Comparison of ENCODE assay signal across 8 cellular contexts in genomic region chr9:7186175-7186574, GRCh38.
DNase-seq lines count a peak whose midpoint lies in the region; ATAC-seq, FAIRE-seq and TF ChIP-seq lines count a peak whose summit lies in the region.

No MANE protein-coding gene starts in this region.

- DNase-seq in AG09309 (ENCODE audit: low read depth) (no peak), GM19239 (ENCODE audit: insufficient read length, low spot score) (no peak), SKM-1 treated with dmso at 0.1 percent for 144 hours (lab: John Stamatoyannopoulos, UW; ENCODE audit: unreplicated experiment) (peak; percentile 18), iPS-NIHi11 (ENCODE audit: low spot score) (peak; percentile 61), upper lobe of left lung (no peak), G401 (ENCODE audit: low spot score) (no peak)
- DNase-seq in stimulated activated CD8-positive, alpha-beta memory T cell treated with anti-CD3 and anti-CD28 coated beads, Interleukin-4, amount 100 ng/mL, for 48 hours, result no peak
- no peak for DNase-seq in activated T-cell treated with anti-CD3 and anti-CD28 coated beads, Interleukin-2, amount 50 U/mL, for 72 hours

- TF ChIP-seq EP300 in upper lobe of left lung (IDR thresholded peaks at IDR 0.05), result no peak

- 36 to 70% methylated on average over 1 of the region's 1 CpG for WGBS in upper lobe of left lung, 2 donors

- in situ Hi-C loops in G401 (cut with HindIII; ENCODE audit: low sequenced_read_pairs), result no loop called here

- H3K4me3 Mint-ChIP-seq in activated T-cell treated with anti-CD3 and anti-CD28 coated beads, Interleukin-2, amount 50 U/mL, for 72 hours, result no peak overlapping the region

- TF ChIP-seq CTCF in AG09309 (IDR thresholded peaks at IDR 0.05; ENCODE audit: control insufficient read depth, insufficient read depth, low read depth, low read length, missing control alignments), result peak; percentile 59
- TF ChIP-seq CTCF in upper lobe of left lung (IDR thresholded peaks at IDR 0.05), result peak in 2 of 6 experiments; percentile 21 to 25

- H3K27me3 ChIP-seq in upper lobe of left lung, result no peaks in the 10 kb centered on the region

- H3K4me1 Mint-ChIP-seq in activated T-cell treated with anti-CD3 and anti-CD28 coated beads, Interleukin-2, amount 50 U/mL, for 72 hours (ENCODE audit: low read depth), result no peaks in the 10 kb centered on the region

- H3K4me3 ChIP-seq in AG09309 (ENCODE audit: control insufficient read depth, low read depth, low read length), result no peak overlapping the region
- H3K4me3 ChIP-seq in upper lobe of left lung, result no peak overlapping the region

- peak; percentile 35 for FAIRE-seq in GM19239 (lab: Jason Lieb, UNC)

- no peaks in the 10 kb centered on the region for H3K4me1 ChIP-seq in upper lobe of left lung

- H3K27ac ChIP-seq in upper lobe of left lung, result no peak overlapping the region

- peaks cover 22 to 24% of the 10 kb centered on the region in 2 donors for H3K36me3 Mint-ChIP-seq in activated T-cell treated with anti-CD3 and anti-CD28 coated beads, Interleukin-2, amount 50 U/mL, for 72 hours (ENCODE audit: insufficient read depth in 2 of 2)

- H3K9me3 ChIP-seq in upper lobe of left lung, result peaks cover 0 to 17% (median 8%) of the 10 kb centered on the region in 4 donors

- no peak for TF ChIP-seq POLR2A in upper lobe of left lung (IDR thresholded peaks at IDR 0.05)

- H3K27me3 Mint-ChIP-seq in activated T-cell treated with anti-CD3 and anti-CD28 coated beads, Interleukin-2, amount 50 U/mL, for 72 hours (ENCODE audit: low read depth), result no peaks in the 10 kb centered on the region

- H3K27ac Mint-ChIP-seq in activated T-cell treated with anti-CD3 and anti-CD28 coated beads, Interleukin-2, amount 50 U/mL, for 72 hours, result no peak overlapping the region

- ATAC-seq in upper lobe of left lung (ENCODE audit: low FRiP score in 2 of 2), result no peak
- ATAC-seq in activated T-cell treated with anti-CD3 and anti-CD28 coated beads, Interleukin-2, amount 50 U/mL, for 72 hours (replicated peaks in 1 of 2), result no peak

- no peaks in the 10 kb centered on the region for H3K36me3 ChIP-seq in upper lobe of left lung

- H3K9me3 Mint-ChIP-seq in activated T-cell treated with anti-CD3 and anti-CD28 coated beads, Interleukin-2, amount 50 U/mL, for 72 hours, result peaks cover 19 to 20% of the 10 kb centered on the region in 2 donors

Comparison
In these comparisons a context has a peak if more than half of its experiments do, and no peak if none do; other contexts are left out.
1. DNase-seq: peak in SKM-1 treated with dmso at 0.1 percent for 144 hours (single experiment) and iPS-NIHi11 (single experiment); none in AG09309 (single experiment), GM19239 (single experiment), upper lobe of left lung (0 of 2), G401 (single experiment), stimulated activated CD8-positive, alpha-beta memory T cell treated with anti-CD3 and anti-CD28 coated beads, Interleukin-4, amount 100 ng/mL, for 48 hours (single experiment) and activated T-cell treated with anti-CD3 and anti-CD28 coated beads, Interleukin-2, amount 50 U/mL, for 72 hours (0 of 2).